19 cellular contexts compared by ENCODE assay signal in genomic region chr6:82877213-82878195, GRCh38.
DNase-seq lines count a peak whose midpoint lies in the region; ATAC-seq, FAIRE-seq and TF ChIP-seq lines count a peak whose summit lies in the region.
"Had no signal": no experiment of that assay in that cellular context is flagged by ENCODE, and none has a peak within 500 bp of the region (broad histone marks: within the 10 kb centered on the region; RNA-seq: fewer than 3 reads in every experiment).

No MANE protein-coding gene starts in this region.

- H3K27ac ChIP-seq in osteoblast (ENCODE audit: low read depth, low read length): no peak overlapping the region
- H3K27ac ChIP-seq: ascending aorta, dorsolateral prefrontal cortex, lower lobe of right lung, sigmoid colon had no signal

- H3K79me2 ChIP-seq in osteoblast (ENCODE audit: insufficient read depth, low read length): no peaks in the 10 kb centered on the region

- ATAC-seq in HG03097 (IDR thresholded peaks at IDR 0.05; ENCODE audit: low FRiP score, unreplicated experiment): no peak
- ATAC-seq in HG02938 (IDR thresholded peaks at IDR 0.05; ENCODE audit: unreplicated experiment): no peak
- ATAC-seq: activated CD8-positive, alpha-beta memory T cell treated with anti-CD3 and anti-CD28 coated beads, Interleukin-2, amount 10 ng/mL, durations not matched to agents 7 days and 5 days; lower lobe of right lung had no signal

- H2AFZ ChIP-seq in osteoblast (ENCODE audit: low read length): no peak overlapping the region

- FAIRE-seq in bronchial epithelial cell (lab: Jason Lieb, UNC): peak; percentile 64

- peak; percentile 42 for DNase-seq in DMS79 (lab: John Stamatoyannopoulos, UW)
- DNase-seq in LoVo (ENCODE audit: low spot score): peak; percentile 73
- DNase-seq in bronchial epithelial cell (ENCODE audit: low read depth): no peak
- DNase-seq in osteoblast (ENCODE audit: insufficient read length, low spot score, missing footprints): no peak
- no peak for DNase-seq in hepatic stellate cell (ENCODE audit: low spot score)
- no peak for DNase-seq in COLO668 (lab: John Stamatoyannopoulos, UW; ENCODE audit: unreplicated experiment)
- DNase-seq: activated CD8-positive, alpha-beta memory T cell treated with anti-CD3 and anti-CD28 coated beads, Interleukin-2, amount 10 ng/mL, durations not matched to agents 7 days and 5 days; activated effector memory CD4-positive, alpha-beta T cell treated with anti-CD3 and anti-CD28 coated beads, Interleukin-2, amount 50 U/mL, for 16 hours; dorsolateral prefrontal cortex; H9; lower lobe of right lung; NCI-H146; NCI-H526; sigmoid colon; stimulated activated CD4-positive, alpha-beta T cell treated with anti-CD3 and anti-CD28 coated beads, Interleukin-4, amount 100 ng/mL, for 24 hours; trophoblast cell had no signal

- peaks cover 27% of the 10 kb centered on the region for H3K4me1 ChIP-seq in osteoblast (ENCODE audit: insufficient read depth, low read length)
- H3K4me1 ChIP-seq: ascending aorta, lower lobe of right lung had no signal

- no peaks in the 10 kb centered on the region for H4K20me1 ChIP-seq in osteoblast (ENCODE audit: insufficient read depth, low read length)

- H3K36me3 ChIP-seq in bronchial epithelial cell (ENCODE audit: control insufficient read depth, insufficient read depth, low read length): no peaks in the 10 kb centered on the region
- H3K36me3 ChIP-seq in osteoblast (ENCODE audit: insufficient read depth, low read length): no peaks in the 10 kb centered on the region
- H3K36me3 ChIP-seq: ascending aorta, lower lobe of right lung, sigmoid colon had no signal

- TF ChIP-seq CTCF in bronchial epithelial cell (IDR thresholded peaks at IDR 0.05; ENCODE audit: insufficient read depth, low read length, severe bottlenecking): no peak
- no peak for TF ChIP-seq CTCF in osteoblast (IDR thresholded peaks at IDR 0.05; ENCODE audit: extremely low read depth, low read depth, low read length)

- H3K9me3 ChIP-seq in osteoblast (ENCODE audit: low read depth, low read length): no peaks in the 10 kb centered on the region
- H3K9me3 ChIP-seq: ascending aorta, lower lobe of right lung, sigmoid colon had no signal

- peak overlapping the region; percentile 7 for H3K4me2 ChIP-seq in osteoblast (ENCODE audit: insufficient read depth, low read length)

- H3K27me3 ChIP-seq in bronchial epithelial cell (ENCODE audit: control insufficient read depth, insufficient read depth, low read length) (no peaks in the 10 kb centered on the region), osteoblast (ENCODE audit: insufficient read depth, low read length) (peaks cover 15% of the 10 kb centered on the region)
- H3K27me3 ChIP-seq: ascending aorta, dorsolateral prefrontal cortex, sigmoid colon had no signal

- H3K4me3 ChIP-seq in bronchial epithelial cell (ENCODE audit: low read depth, low read length) (no peak overlapping the region), osteoblast (ENCODE audit: insufficient read depth, low read length) (no peak overlapping the region)
- H3K4me3 ChIP-seq: ascending aorta, dorsolateral prefrontal cortex, lower lobe of right lung, sigmoid colon had no signal

Comparison
In these comparisons a context has a peak if more than half of its experiments do, and no peak if none do; other contexts are left out.
1. DNase-seq: peak in DMS79 (single experiment) and LoVo (single experiment); none in bronchial epithelial cell (single experiment), osteoblast (single experiment), hepatic stellate cell (single experiment) and COLO668 (single experiment).